In genomic region chr4:15488136-15488535, GRCh38 we compare ENCODE assay signal across 29 cellular contexts. TPM values are rescaled to one million over a fixed set of nuclear protein-coding genes. Genes with fewer than 3 reads are reported as not detected.
"Had no signal": no experiment of that assay in that cellular context is flagged by ENCODE, and none has a peak within 500 bp of the region (broad histone marks: within the 10 kb centered on the region; RNA-seq: fewer than 3 reads in every experiment).

No MANE protein-coding gene starts in this region.

- ATAC-seq: activated CD4-positive, alpha-beta T cell treated with anti-CD3 and anti-CD28 coated beads for 36 hours; activated T-helper 17 cell treated with anti-CD3 and anti-CD28 coated beads, Interleukin-2, amount 50 U/mL, for 72 hours; lower lobe of right lung; mucosa of descending colon; stimulated activated naive B cell treated with anti-CD40 and anti-IgM and Interleukin-4, amounts not matched to agents 10 μg/mL and 1 μg/mL and 100 μg/mL, for 72 hours; T-helper 17 cell had no signal

- H3K4me1 Mint-ChIP-seq: activated B cell treated with CpG ODN at 0.5 μM for 24 hours; activated CD4-positive, alpha-beta T cell treated with anti-CD3 and anti-CD28 coated beads for 36 hours; activated naive CD8-positive, alpha-beta T cell treated with anti-CD3 and anti-CD28 coated beads for 36 hours; activated T-helper 17 cell treated with anti-CD3 and anti-CD28 coated beads, Interleukin-2, amount 50 U/mL, for 72 hours; neural crest cell; stimulated activated naive B cell treated with anti-CD40 and anti-IgM and Interleukin-4, amounts not matched to agents 10 μg/mL and 1 μg/mL and 100 μg/mL, for 72 hours; T-helper 17 cell had no signal

- H3K4me3 ChIP-seq: cardiac muscle cell, gastrocnemius medialis, lower lobe of right lung, mucosa of descending colon, uterus had no signal

- H3K27ac Mint-ChIP-seq: activated B cell treated with CpG ODN at 0.5 μM for 24 hours; activated CD4-positive, alpha-beta T cell treated with anti-CD3 and anti-CD28 coated beads for 36 hours; activated naive CD8-positive, alpha-beta T cell treated with anti-CD3 and anti-CD28 coated beads for 36 hours; activated T-cell treated with anti-CD3 and anti-CD28 coated beads, Interleukin-2, amount 50 U/mL, for 24 hours; activated T-helper 17 cell treated with anti-CD3 and anti-CD28 coated beads, Interleukin-2, amount 50 U/mL, for 72 hours; stimulated activated naive B cell treated with anti-CD40 and anti-IgM and Interleukin-4, amounts not matched to agents 10 μg/mL and 1 μg/mL and 100 μg/mL, for 72 hours; T-helper 17 cell had no signal

- DNase-seq: activated B cell treated with CpG ODN at 0.5 μM for 24 hours; activated CD4-positive, alpha-beta T cell treated with anti-CD3 and anti-CD28 coated beads for 36 hours; activated CD4-positive, alpha-beta T cell treated with anti-CD3 and anti-CD28 coated beads, Interleukin-2, amount 50 U/mL, for 4 hours; activated CD8-positive, alpha-beta memory T cell treated with anti-CD3 and anti-CD28 coated beads for 24 hours; activated CD8-positive, alpha-beta memory T cell treated with anti-CD3 and anti-CD28 coated beads, Interleukin-2, amount 50 U/mL, for 4 hours; activated naive CD4-positive, alpha-beta T cell treated with Interleukin-2 at 50 U/mL for 16 hours; activated naive CD8-positive, alpha-beta T cell treated with anti-CD3 and anti-CD28 coated beads for 36 hours; activated T-cell treated with anti-CD3 and anti-CD28 coated beads, Interleukin-2, amount 50 U/mL, for 24 hours; amygdala; dermis blood vessel endothelial cell; effector CD8-positive, alpha-beta T cell; gastrocnemius medialis; head of caudate nucleus; kidney; lower lobe of right lung; mesendoderm; mucosa of descending colon; occipital lobe; posterior cingulate gyrus; retina; stimulated activated CD4-positive, alpha-beta T cell treated with anti-CD3 and anti-CD28 coated beads, Interleukin-2, amount 100 ng/mL, for 48 hours; stimulated activated CD8-positive, alpha-beta memory T cell treated with anti-CD3 and anti-CD28 coated beads, Interleukin-4, amount 100 ng/mL, for 48 hours; stimulated activated naive B cell treated with anti-CD40 and anti-IgM and Interleukin-4, amounts not matched to agents 10 μg/mL and 1 μg/mL and 100 μg/mL, for 72 hours; T-helper 17 cell; trophoblast cell; uterus had no signal

- FAIRE-seq: kidney had no signal

- H3K4me3 Mint-ChIP-seq: activated B cell treated with CpG ODN at 0.5 μM for 24 hours; activated CD4-positive, alpha-beta T cell treated with anti-CD3 and anti-CD28 coated beads for 36 hours; activated naive CD8-positive, alpha-beta T cell treated with anti-CD3 and anti-CD28 coated beads for 36 hours; activated T-cell treated with anti-CD3 and anti-CD28 coated beads, Interleukin-2, amount 50 U/mL, for 24 hours; activated T-helper 17 cell treated with anti-CD3 and anti-CD28 coated beads, Interleukin-2, amount 50 U/mL, for 72 hours; neural crest cell; stimulated activated naive B cell treated with anti-CD40 and anti-IgM and Interleukin-4, amounts not matched to agents 10 μg/mL and 1 μg/mL and 100 μg/mL, for 72 hours; T-helper 17 cell had no signal

- H3K27me3 Mint-ChIP-seq: activated CD4-positive, alpha-beta T cell treated with anti-CD3 and anti-CD28 coated beads for 36 hours; activated naive CD8-positive, alpha-beta T cell treated with anti-CD3 and anti-CD28 coated beads for 36 hours; activated T-cell treated with anti-CD3 and anti-CD28 coated beads, Interleukin-2, amount 50 U/mL, for 24 hours; activated T-helper 17 cell treated with anti-CD3 and anti-CD28 coated beads, Interleukin-2, amount 50 U/mL, for 72 hours; stimulated activated naive B cell treated with anti-CD40 and anti-IgM and Interleukin-4, amounts not matched to agents 10 μg/mL and 1 μg/mL and 100 μg/mL, for 72 hours; T-helper 17 cell had no signal

RNA-seq across cellular contexts. Expression of gene CC2D2A, which starts 18.5 kb away (rescaled TPM):
- total RNA-seq: activated B cell treated with CpG ODN at 0.5 μM for 24 hours; activated CD4-positive, alpha-beta T cell treated with anti-CD3 and anti-CD28 coated beads for 36 hours; activated naive CD8-positive, alpha-beta T cell treated with anti-CD3 and anti-CD28 coated beads for 36 hours; activated T-helper 17 cell treated with anti-CD3 and anti-CD28 coated beads, Interleukin-2, amount 50 U/mL, for 72 hours had no signal
